8 cellular contexts compared by ENCODE assay signal in genomic region chr1:58816072-58816746, GRCh38. TPM values are rescaled to one million over a fixed set of nuclear protein-coding genes. Genes with fewer than 3 reads are reported as not detected.
DNase-seq lines count a peak whose midpoint lies in the region; ATAC-seq, FAIRE-seq and TF ChIP-seq lines count a peak whose summit lies in the region.

No MANE protein-coding gene starts in this region.

- 0 to 1% (median 0%) methylated on average over 45 to 49 of the region's 49 CpGs for WGBS in small intestine, 3 donors

- H3K27me3 ChIP-seq in ACC112 (ENCODE audit: insufficient read depth, low read length) (no peaks in the 10 kb centered on the region), WERI-Rb-1 (ENCODE audit: insufficient read depth, low read depth, severe bottlenecking) (no peaks in the 10 kb centered on the region), breast epithelium (no peaks in the 10 kb centered on the region), small intestine (ENCODE audit: control insufficient read depth in 2 of 2, insufficient read depth in 2 of 2, low read length in 2 of 2) (no peaks in the 10 kb centered on the region)

- DNase-seq in NCI-H2107 treated with DMSO at 0.1 percent for 48 hours (lab: John Stamatoyannopoulos, UW; ENCODE audit: unreplicated experiment) (peak; percentile 61), WERI-Rb-1 (peak; percentile 84), breast epithelium (ENCODE audit: low spot score in 2 of 2) (peak; percentile 77 to 88), iPS-NIHi7 (ENCODE audit: extremely low spot score) (peak; percentile 74), small intestine (peak; percentile 92)

- ATAC-seq in HG03045 (IDR thresholded peaks at IDR 0.05; ENCODE audit: unreplicated experiment), result peak; percentile 87

- FAIRE-seq in small intestine (lab: Jason Lieb, UNC), result no peak

- no peaks in the 10 kb centered on the region for H3K36me3 ChIP-seq in ACC112 (ENCODE audit: insufficient read depth, low read length)
- no peaks in the 10 kb centered on the region for H3K36me3 ChIP-seq in WERI-Rb-1
- no peaks in the 10 kb centered on the region for H3K36me3 ChIP-seq in breast epithelium
- H3K36me3 ChIP-seq in small intestine (ENCODE audit: control insufficient read depth in 2 of 2, insufficient read depth in 2 of 2, low read length in 2 of 2), result no peaks in the 10 kb centered on the region

- H3K27ac ChIP-seq in ACC112 (ENCODE audit: low read depth, low read length) (peak overlapping the region; percentile 93), WERI-Rb-1 (peak overlapping the region; percentile 72), breast epithelium (peak overlapping the region; percentile 93 to 94), small intestine (ENCODE audit: low read depth in 1 of 2, low read length in 1 of 2) (peak overlapping the region; percentile 99)

- H3K4me3 ChIP-seq in ACC112 (ENCODE audit: low read depth, low read length) (peak overlapping the region; percentile 77), WERI-Rb-1 (ENCODE audit: low read depth, low read length) (peak overlapping the region; percentile 77), breast epithelium (peak overlapping the region; percentile 62 to 79 (median 66)), small intestine (ENCODE audit: low read depth in 1 of 2, low read length in 2 of 2) (peak overlapping the region; percentile 46 to 74)

- H3K9me3 ChIP-seq in WERI-Rb-1 (ENCODE audit: severe bottlenecking) (no peaks in the 10 kb centered on the region), breast epithelium (no peaks in the 10 kb centered on the region), small intestine (ENCODE audit: control insufficient read depth, low read depth) (no peaks in the 10 kb centered on the region)

- H3K4me1 ChIP-seq in ACC112 (ENCODE audit: control insufficient read depth, insufficient read depth, low read length, unreplicated experiment) (peaks cover 43% of the 10 kb centered on the region), breast epithelium (peaks cover 0 to 3% of the 10 kb centered on the region in 2 donors), small intestine (ENCODE audit: control insufficient read depth in 2 of 2, insufficient read depth in 1 of 2, low read depth in 1 of 2, low read length in 1 of 2) (peaks cover 4 to 13% of the 10 kb centered on the region in 2 donors)

- no peaks in the 10 kb centered on the region for H3K79me2 ChIP-seq in ACC112 (ENCODE audit: control insufficient read depth, insufficient read depth, low read length, unreplicated experiment)

- no peak for TF ChIP-seq CTCF in WERI-Rb-1 (IDR thresholded peaks at IDR 0.05; ENCODE audit: low read depth, low read length)
- TF ChIP-seq CTCF in breast epithelium (IDR thresholded peaks at IDR 0.05), result peak in 1 of 3 donors; percentile 15

- intact Hi-C loops in breast epithelium (cut with DNase I; ENCODE audit: low total_unique reads), result no loop called here

- peak overlapping the region; percentile 93 for H2AFZ ChIP-seq in ACC112 (ENCODE audit: low read length, unreplicated experiment)

- TF ChIP-seq POLR2A in GM18526 (IDR thresholded peaks at IDR 0.05; ENCODE audit: extremely low read depth, insufficient read length), result peak; percentile 73
- no peak for TF ChIP-seq POLR2A in breast epithelium (IDR thresholded peaks at IDR 0.05)

RNA-seq across cellular contexts. Expression of gene JUN, which starts 32.4 kb away (rescaled TPM):
- total RNA-seq in breast epithelium, result 100 to 1,000 TPM; 119 to 880 (median 379) TPM
- 10 to 100 TPM; 47.4 to 82.2 (median 50.3) TPM for polyA plus RNA-seq in small intestine

Comparison
In these comparisons a context has a peak if more than half of its experiments do, and no peak if none do; other contexts are left out.
1. Peak in every context shown above with its lines: DNase-seq, ATAC-seq, H3K4me3 ChIP-seq and H3K27ac ChIP-seq.